In genomic region chr11:68670208-68670992, GRCh38 we compare ENCODE assay signal across 14 cellular contexts. TPM values are rescaled to one million over a fixed set of nuclear protein-coding genes. Genes with fewer than 3 reads are reported as not detected.
DNase-seq lines count a peak whose midpoint lies in the region; ATAC-seq and TF ChIP-seq lines count a peak whose summit lies in the region.
"Had no signal": no experiment of that assay in that cellular context is flagged by ENCODE, and none has a peak within 500 bp of the region (broad histone marks: within the 10 kb centered on the region; RNA-seq: fewer than 3 reads in every experiment).

No MANE protein-coding gene starts in this region.

- POLR2A ChIA-PET in WTC11 (lab: Charles Lee): no interaction called here

- intact Hi-C loops in upper lobe of right lung (cut with DNase I): no loop called here

- no peak overlapping the region for H3K4me3 Mint-ChIP-seq in WTC11
- H3K4me3 Mint-ChIP-seq: CD8-positive, alpha-beta memory T cell had no signal

- H3K27ac Mint-ChIP-seq in WTC11: no peak overlapping the region
- H3K27ac Mint-ChIP-seq: CD8-positive, alpha-beta memory T cell had no signal

- H3K27me3 Mint-ChIP-seq in WTC11 (ENCODE audit: low read depth): no peaks in the 10 kb centered on the region

- H3K36me3 Mint-ChIP-seq in WTC11: no peaks in the 10 kb centered on the region
- H3K36me3 Mint-ChIP-seq: CD8-positive, alpha-beta memory T cell had no signal

- peaks cover 4% of the 10 kb centered on the region; the same call in 1 of the 2 replicates for H3K9me3 Mint-ChIP-seq in WTC11
- H3K9me3 Mint-ChIP-seq: CD8-positive, alpha-beta memory T cell had no signal

- CTCF ChIA-PET in WTC11 (lab: Charles Lee): interaction anchor here (0.6 to 1.4 kb wide), 7 partner anchors 8 to 128 kb away, joined by 3 to 10 read pairs (median 4); no protein-coding TSS in a partner anchor

- H3K36me3 ChIP-seq in H7 (replicated peaks; ENCODE audit: control insufficient read depth, insufficient read depth, low read length) (no peaks in the 10 kb centered on the region), upper lobe of right lung (no peaks in the 10 kb centered on the region)

- H3K4me3 ChIP-seq in H7 (ENCODE audit: insufficient read depth, low read depth, low read length) (no peak overlapping the region), upper lobe of right lung (no peak overlapping the region)
- H3K4me3 ChIP-seq: A549 had no signal

- no peak overlapping the region for H3K27ac ChIP-seq in upper lobe of right lung
- H3K27ac ChIP-seq: A549 had no signal

- peaks cover 12% of the 10 kb centered on the region for H3K4me1 Mint-ChIP-seq in WTC11
- H3K4me1 Mint-ChIP-seq: CD8-positive, alpha-beta memory T cell had no signal

- H3K27me3 ChIP-seq in H7 (ENCODE audit: control insufficient read depth, insufficient read depth, low read length): no peaks in the 10 kb centered on the region
- no peaks in the 10 kb centered on the region for H3K27me3 ChIP-seq in upper lobe of right lung

- H3K9me3 ChIP-seq in upper lobe of right lung: no peaks in the 10 kb centered on the region
- H3K9me3 ChIP-seq: SK-N-SH had no signal

- no peak for TF ChIP-seq CTCF in WTC11 (IDR thresholded peaks at IDR 0.05)
- TF ChIP-seq CTCF in upper lobe of right lung (IDR thresholded peaks at IDR 0.05): no peak

- ATAC-seq in WTC11 (peak; percentile 95), upper lobe of right lung (no peak), GM18519 (IDR thresholded peaks at IDR 0.05; ENCODE audit: low FRiP score, unreplicated experiment) (no peak)
- ATAC-seq: A549 had no signal

- DNase-seq in H7 (peak; percentile 85), WTC11 (ENCODE audit: low spot score) (peak; percentile 61), iPS-NIHi7 (ENCODE audit: extremely low spot score) (peak; percentile 62), upper lobe of right lung (peak; percentile 63), inferior parietal cortex (ENCODE audit: extremely low spot score) (no peak), ureter (ENCODE audit: low spot score) (no peak)
- DNase-seq: NCI-H1694 treated with DMSO at 0.1 percent for 48 hours, NCI-H748 treated with DMSO at 0.1 percent for 48 hours, SHP77 treated with DMSO at 0.1 percent for 48 hours, SK-N-SH had no signal

- H3K4me1 ChIP-seq in upper lobe of right lung: no peaks in the 10 kb centered on the region
- H3K4me1 ChIP-seq: A549 had no signal

TF ChIP-seq in WTC11, 78 proteins besides CTCF, POLR2A, EP300 and RAD21 (continues in another document):
- TF ChIP-seq SOX15 (CRISPR knock-in tag; IDR thresholded peaks at IDR 0.05) (no peak), ZNF232 (CRISPR knock-in tag; IDR thresholded peaks at IDR 0.05) (no peak), ZNF532 (CRISPR knock-in tag; IDR thresholded peaks at IDR 0.05; ENCODE audit: borderline replicate concordance) (no peak), STAT6 (CRISPR knock-in tag; conservative IDR thresholded peaks at IDR 0.05; ENCODE audit: low read depth) (no peak), ERG (CRISPR knock-in tag; IDR thresholded peaks at IDR 0.05) (no peak), ZNF138 (CRISPR knock-in tag; conservative IDR thresholded peaks at IDR 0.05) (no peak), ZNF219 (CRISPR knock-in tag; IDR thresholded peaks at IDR 0.05; ENCODE audit: borderline replicate concordance) (no peak), E2F4 (CRISPR knock-in tag; IDR thresholded peaks at IDR 0.05; ENCODE audit: borderline replicate concordance, low read depth) (no peak), OVOL2 (CRISPR knock-in tag; IDR thresholded peaks at IDR 0.05; ENCODE audit: borderline replicate concordance) (no peak), ZBTB21 (CRISPR knock-in tag; IDR thresholded peaks at IDR 0.05; ENCODE audit: borderline replicate concordance) (no peak), TEAD1 (CRISPR knock-in tag; IDR thresholded peaks at IDR 0.05) (no peak)
- TF ChIP-seq, protein P1, sequence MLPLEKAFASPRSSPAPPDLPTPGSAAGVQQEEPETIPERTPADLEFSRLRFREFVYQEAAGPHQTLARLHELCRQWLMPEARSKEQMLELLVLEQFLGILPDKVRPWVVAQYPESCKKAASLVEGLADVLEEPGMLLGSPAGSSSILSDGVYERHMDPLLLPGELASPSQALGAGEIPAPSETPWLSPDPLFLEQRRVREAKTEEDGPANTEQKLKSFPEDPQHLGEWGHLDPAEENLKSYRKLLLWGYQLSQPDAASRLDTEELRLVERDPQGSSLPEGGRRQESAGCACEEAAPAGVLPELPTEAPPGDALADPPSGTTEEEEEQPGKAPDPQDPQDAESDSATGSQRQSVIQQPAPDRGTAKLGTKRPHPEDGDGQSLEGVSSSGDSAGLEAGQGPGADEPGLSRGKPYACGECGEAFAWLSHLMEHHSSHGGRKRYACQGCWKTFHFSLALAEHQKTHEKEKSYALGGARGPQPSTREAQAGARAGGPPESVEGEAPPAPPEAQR (CRISPR knock-in tag; IDR thresholded peaks at IDR 0.05): no peak
- TF ChIP-seq, protein P2, sequence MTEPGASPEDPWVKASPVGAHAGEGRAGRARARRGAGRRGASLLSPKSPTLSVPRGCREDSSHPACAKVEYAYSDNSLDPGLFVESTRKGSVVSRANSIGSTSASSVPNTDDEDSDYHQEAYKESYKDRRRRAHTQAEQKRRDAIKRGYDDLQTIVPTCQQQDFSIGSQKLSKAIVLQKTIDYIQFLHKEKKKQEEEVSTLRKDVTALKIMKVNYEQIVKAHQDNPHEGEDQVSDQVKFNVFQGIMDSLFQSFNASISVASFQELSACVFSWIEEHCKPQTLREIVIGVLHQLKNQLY (CRISPR knock-in tag; IDR thresholded peaks at IDR 0.05): no peak

RNA-seq across cellular contexts. Expression of gene GAL, which starts 13.9 kb away (rescaled TPM):
- 192 and 226 TPM in 2 replicates for total RNA-seq in H7 (2014; rRNA removed; shearing (Covaris generic))
- 102 to 110 TPM (median 108 TPM) in 3 replicates for total RNA-seq in WTC11 (2021)
- total RNA-seq in upper lobe of right lung: not detected
- 0.65 TPM for total RNA-seq in ureter
- total RNA-seq: RPMI7951 had no signal

Comparison
In these comparisons a context has a peak if more than half of its experiments do, and no peak if none do; other contexts are left out.
1. DNase-seq: peak in H7 (single experiment), WTC11 (single experiment), iPS-NIHi7 (single experiment) and upper lobe of right lung (single experiment); none in inferior parietal cortex (single experiment) and ureter (single experiment).
2. RNA of gene GAL, which starts 13.9 kb away (total RNA-seq): 192 to 226 TPM in H7 and 102 to 110 TPM in WTC11; 0.65 TPM in ureter (single experiment) and not detected in upper lobe of right lung (single experiment); every median in the first group is over 10 times any median in the second.